In genomic region chr11:128039140-128040021, GRCh38 we compare ENCODE assay signal across 8 cellular contexts.
A peak's percentile ranks its signal among the peaks of the same experiment; 100 is the strongest.
DNase-seq lines count a peak whose midpoint lies in the region; ATAC-seq and TF ChIP-seq lines count a peak whose summit lies in the region.

No MANE protein-coding gene starts in this region.

- no peaks in the 10 kb centered on the region for H3K79me2 ChIP-seq in ACC112 (ENCODE audit: control insufficient read depth, insufficient read depth, low read length, unreplicated experiment)

- peaks cover 12% of the 10 kb centered on the region for H3K9me3 Mint-ChIP-seq in T-helper 2 cell treated with Interferon-gamma antibody and Interleukin-4, amounts not matched to agents 5 μg/mL and 100 μg/mL, for 36 hours
- H3K9me3 Mint-ChIP-seq in naive thymus-derived CD4-positive, alpha-beta T cell, result peaks cover 0 to 10% (median 0%) of the 10 kb centered on the region in 11 donors

- H3K36me3 ChIP-seq in ACC112 (ENCODE audit: insufficient read depth, low read length) (no peaks in the 10 kb centered on the region), transverse colon (no peaks in the 10 kb centered on the region)
- H3K36me3 ChIP-seq in naive thymus-derived CD4-positive, alpha-beta T cell (ENCODE audit: control insufficient read depth in 2 of 3, insufficient read depth in 3 of 3, low read length in 3 of 3), result no peaks in the 10 kb centered on the region

- no peak for TF ChIP-seq EP300 in transverse colon (IDR thresholded peaks at IDR 0.05; ENCODE audit: low read depth)

- intact Hi-C loops in naive thymus-derived CD4-positive, alpha-beta T cell (cut with micrococcal nuclease), result loop anchor here (1.0 to 10.0 kb wide), 21 partner anchors 8 to 925 kb away; partner anchors contain the start of genes FLI1 (in 1 of the 2) and KCNJ1 (in 1 of the 2)
- intact Hi-C loops in transverse colon (cut with DNase I; ENCODE audit: low total_unique reads), result no loop called here

- peaks cover 26% of the 10 kb centered on the region for H3K4me1 ChIP-seq in ACC112 (ENCODE audit: control insufficient read depth, insufficient read depth, low read length, unreplicated experiment)
- peaks cover 68 to 74% of the 10 kb centered on the region in 2 donors for H3K4me1 ChIP-seq in naive thymus-derived CD4-positive, alpha-beta T cell (ENCODE audit: control insufficient read depth in 2 of 2, insufficient read depth in 2 of 2, low read length in 2 of 2)
- peaks cover 0 to 8% (median 2%) of the 10 kb centered on the region in 4 donors for H3K4me1 ChIP-seq in transverse colon

- no peak for TF ChIP-seq CTCF in transverse colon (IDR thresholded peaks at IDR 0.05)

- in situ Hi-C loops in transverse colon (cut with MboI; ENCODE audit: low pct_ligation_motif_present in 1 of 4, low pct_unique_long_range_greater_than_20kb in 1 of 4, low sequenced_read_pairs in 3 of 4), result loop anchor here (10.0 to 25.0 kb wide), 4 partner anchors 115 to 798 kb away; no protein-coding TSS in a partner anchor

- H3K4me3 Mint-ChIP-seq in T-helper 2 cell treated with Interferon-gamma antibody and Interleukin-4, amounts not matched to agents 5 μg/mL and 100 μg/mL, for 36 hours, result peak overlapping the region; percentile 59
- H3K4me3 Mint-ChIP-seq in naive thymus-derived CD4-positive, alpha-beta T cell, result peak overlapping the region in 9 of 10 donors; percentile 61 to 79 (median 70)

- H3K27ac ChIP-seq in ACC112 (ENCODE audit: low read depth, low read length) (peak overlapping the region; percentile 73), transverse colon (no peak overlapping the region)
- H3K27ac ChIP-seq in naive thymus-derived CD4-positive, alpha-beta T cell (ENCODE audit: low read depth, low read length), result peak overlapping the region; percentile 49

- H3K27ac Mint-ChIP-seq in T-helper 2 cell treated with Interferon-gamma antibody and Interleukin-4, amounts not matched to agents 5 μg/mL and 100 μg/mL, for 36 hours, result peak overlapping the region; percentile 90
- peak overlapping the region in 8 of 9 donors; percentile 71 to 94 (median 90) for H3K27ac Mint-ChIP-seq in naive thymus-derived CD4-positive, alpha-beta T cell

- no peak for TF ChIP-seq POLR2A in transverse colon (IDR thresholded peaks at IDR 0.05)

- CTCF ChIA-PET in naive thymus-derived CD4-positive, alpha-beta T cell (lab: Charles Lee), result interaction anchor here (0.8 to 4.2 kb wide), 11 partner anchors 9 to 592 kb away, joined by 3 to 53 read pairs (median 5); no protein-coding TSS in a partner anchor

- H3K4me3 ChIP-seq in ACC112 (ENCODE audit: low read depth, low read length) (peak overlapping the region; percentile 14; the same call in 1 of the 2 replicates), transverse colon (no peak overlapping the region)
- H3K4me3 ChIP-seq in naive thymus-derived CD4-positive, alpha-beta T cell (ENCODE audit: low read length), result peak overlapping the region; percentile 38

- POLR2A ChIA-PET in naive thymus-derived CD4-positive, alpha-beta T cell (lab: Charles Lee), result interaction anchor here (0.6 to 5.2 kb wide), 13 partner anchors 13 to 806 kb away, joined by 3 to 124 read pairs (median 4); no protein-coding TSS in a partner anchor

- H3K27me3 ChIP-seq in ACC112 (ENCODE audit: insufficient read depth, low read length), result no peaks in the 10 kb centered on the region
- H3K27me3 ChIP-seq in naive thymus-derived CD4-positive, alpha-beta T cell (ENCODE audit: control insufficient read depth in 2 of 2, insufficient read depth in 2 of 2, low read length in 2 of 2), result no peaks in the 10 kb centered on the region
- H3K27me3 ChIP-seq in transverse colon, result no peaks in the 10 kb centered on the region

- ATAC-seq in GM19351 (IDR thresholded peaks at IDR 0.05; ENCODE audit: unreplicated experiment) (peak; percentile 96), HG03460 (IDR thresholded peaks at IDR 0.05; ENCODE audit: unreplicated experiment) (peak; percentile 96)
- ATAC-seq in naive thymus-derived CD4-positive, alpha-beta T cell, result peak; percentile 97

- H2AFZ ChIP-seq in ACC112 (ENCODE audit: low read length, unreplicated experiment), result peak overlapping the region; percentile 61

- peaks cover 42% of the 10 kb centered on the region for H3K4me1 Mint-ChIP-seq in T-helper 2 cell treated with Interferon-gamma antibody and Interleukin-4, amounts not matched to agents 5 μg/mL and 100 μg/mL, for 36 hours (ENCODE audit: low read depth)
- H3K4me1 Mint-ChIP-seq in naive thymus-derived CD4-positive, alpha-beta T cell, result peaks cover 25 to 56% (median 41%) of the 10 kb centered on the region in 7 donors

- WGBS in transverse colon (ENCODE audit: low coverage in 1 of 2), 2 donors, result 34 to 45% methylated on average over 2 to 8 of the region's 8 CpGs

- H3K36me3 Mint-ChIP-seq in T-helper 2 cell treated with Interferon-gamma antibody and Interleukin-4, amounts not matched to agents 5 μg/mL and 100 μg/mL, for 36 hours (ENCODE audit: low read depth), result peaks cover 8% of the 10 kb centered on the region
- peaks cover 0 to 10% (median 3%) of the 10 kb centered on the region in 5 donors for H3K36me3 Mint-ChIP-seq in naive thymus-derived CD4-positive, alpha-beta T cell

- no peaks in the 10 kb centered on the region for H3K9me3 ChIP-seq in naive thymus-derived CD4-positive, alpha-beta T cell (ENCODE audit: control insufficient read depth in 2 of 3, low read length in 3 of 3)
- H3K9me3 ChIP-seq in transverse colon, result no peaks in the 10 kb centered on the region

- DNase-seq in T-helper 2 cell treated with Interferon-gamma antibody and Interleukin-4, amounts not matched to agents 5 μg/mL and 100 μg/mL, for 36 hours (ENCODE audit: low spot score), result peak; percentile 86
- peak; percentile 47 for DNase-seq in amniotic stem cell (lab: John Stamatoyannopoulos, UW)
- peak; percentile 25 to 83 (median 74) for DNase-seq in naive thymus-derived CD4-positive, alpha-beta T cell
- DNase-seq in transverse colon, result peak; percentile 48
- DNase-seq in cerebellar cortex (ENCODE audit: low spot score), result no peak

- H3K27me3 Mint-ChIP-seq in T-helper 2 cell treated with Interferon-gamma antibody and Interleukin-4, amounts not matched to agents 5 μg/mL and 100 μg/mL, for 36 hours (ENCODE audit: low read depth), result no peaks in the 10 kb centered on the region
- peaks cover 0 to 3% (median 0%) of the 10 kb centered on the region in 5 donors for H3K27me3 Mint-ChIP-seq in naive thymus-derived CD4-positive, alpha-beta T cell

Comparison
In these comparisons a context has a peak if more than half of its experiments do, and no peak if none do; other contexts are left out.
1. H3K27ac ChIP-seq: peak in ACC112 (single experiment) and naive thymus-derived CD4-positive, alpha-beta T cell (single experiment); none in transverse colon (0 of 4).
2. H3K4me3 ChIP-seq: peak in ACC112 (single experiment) and naive thymus-derived CD4-positive, alpha-beta T cell (single experiment); none in transverse colon (0 of 4).
3. Peak in every context shown above with its lines, with median percentiles within 50 percentile points of each other: ATAC-seq.